21 cellular contexts compared by ENCODE assay signal in genomic region chr4:123411514-123411913, GRCh38. TPM values are rescaled to one million over a fixed set of nuclear protein-coding genes. Genes with fewer than 3 reads are reported as not detected.
A peak's percentile ranks its signal among the peaks of the same experiment; 100 is the strongest.
DNase-seq lines count a peak whose midpoint lies in the region; ATAC-seq and TF ChIP-seq lines count a peak whose summit lies in the region.
"Had no signal": no experiment of that assay in that cellular context is flagged by ENCODE, and none has a peak within 500 bp of the region (broad histone marks: within the 10 kb centered on the region; RNA-seq: fewer than 3 reads in every experiment).

No MANE protein-coding gene starts in this region.

- POLR2A ChIA-PET in activated CD4-positive, alpha-beta memory T cell treated with anti-CD3 and anti-CD28 coated beads, Interleukin-2, amount 10 ng/mL, durations not matched to agents 7 days and 5 days (lab: Charles Lee), result interaction anchor here (1.3 to 1.6 kb wide), 2 partner anchors 12 to 14 kb away, joined by 4 to 10 read pairs; no protein-coding TSS in a partner anchor
- POLR2A ChIA-PET in activated CD4-positive, alpha-beta memory T cell treated with anti-CD3 and anti-CD28 coated beads for 36 hours (lab: Charles Lee), result no interaction called here

- no peaks in the 10 kb centered on the region for H3K36me3 Mint-ChIP-seq in activated CD4-positive, alpha-beta memory T cell treated with anti-CD3 and anti-CD28 coated beads, Interleukin-2, amount 10 ng/mL, durations not matched to agents 7 days and 5 days (ENCODE audit: low read depth)
- H3K36me3 Mint-ChIP-seq in activated CD4-positive, alpha-beta memory T cell treated with anti-CD3 and anti-CD28 coated beads for 36 hours, result no peaks in the 10 kb centered on the region
- peaks cover 6% of the 10 kb centered on the region for H3K36me3 Mint-ChIP-seq in activated naive CD8-positive, alpha-beta T cell treated with anti-CD3 and anti-CD28 coated beads, Interleukin-2, amount 50 U/mL, for 24 hours (ENCODE audit: low read depth)

- no peak for TF ChIP-seq POLR2A in testis (IDR thresholded peaks at IDR 0.05)

- no peaks in the 10 kb centered on the region for H3K9me3 ChIP-seq in Loucy (ENCODE audit: insufficient read depth, low read depth, low read length)
- H3K9me3 ChIP-seq in testis, result no peaks in the 10 kb centered on the region
- H3K9me3 ChIP-seq: body of pancreas, lower lobe of right lung had no signal

- H3K27me3 Mint-ChIP-seq in activated CD4-positive, alpha-beta memory T cell treated with anti-CD3 and anti-CD28 coated beads, Interleukin-2, amount 10 ng/mL, durations not matched to agents 7 days and 5 days, result no peaks in the 10 kb centered on the region
- H3K27me3 Mint-ChIP-seq in activated CD4-positive, alpha-beta memory T cell treated with anti-CD3 and anti-CD28 coated beads for 36 hours, result no peaks in the 10 kb centered on the region
- no peaks in the 10 kb centered on the region for H3K27me3 Mint-ChIP-seq in activated naive CD8-positive, alpha-beta T cell treated with anti-CD3 and anti-CD28 coated beads, Interleukin-2, amount 50 U/mL, for 24 hours
- no peaks in the 10 kb centered on the region for H3K27me3 Mint-ChIP-seq in stimulated activated naive CD8-positive, alpha-beta T cell treated with anti-CD3 and anti-CD28 coated beads, Interleukin-15, amount 100 ng/mL, for 72 hours

- H3K36me3 ChIP-seq in Loucy (ENCODE audit: insufficient read depth, low read length), result no peaks in the 10 kb centered on the region
- H3K36me3 ChIP-seq in testis (ENCODE audit: low read depth, missing control alignments), result no peaks in the 10 kb centered on the region
- H3K36me3 ChIP-seq: lower lobe of right lung had no signal

- H3K4me3 Mint-ChIP-seq in activated CD4-positive, alpha-beta memory T cell treated with anti-CD3 and anti-CD28 coated beads, Interleukin-2, amount 10 ng/mL, durations not matched to agents 7 days and 5 days, result no peak overlapping the region
- H3K4me3 Mint-ChIP-seq in activated CD4-positive, alpha-beta memory T cell treated with anti-CD3 and anti-CD28 coated beads for 36 hours, result no peak overlapping the region
- peak overlapping the region; percentile 44 for H3K4me3 Mint-ChIP-seq in activated naive CD8-positive, alpha-beta T cell treated with anti-CD3 and anti-CD28 coated beads, Interleukin-2, amount 50 U/mL, for 24 hours
- peak overlapping the region; percentile 21 to 63 for H3K4me3 Mint-ChIP-seq in stimulated activated naive CD8-positive, alpha-beta T cell treated with anti-CD3 and anti-CD28 coated beads, Interleukin-15, amount 100 ng/mL, for 72 hours
- H3K4me3 Mint-ChIP-seq: T-helper 17 cell had no signal

- intact Hi-C loops in activated CD4-positive, alpha-beta memory T cell treated with anti-CD3 and anti-CD28 coated beads for 36 hours (cut with micrococcal nuclease), result no loop called here
- intact Hi-C loops in testis (cut with DNase I; ENCODE audit: low total_unique reads), result no loop called here

- H3K4me3 ChIP-seq in Loucy (ENCODE audit: low read length, poor library complexity, severe bottlenecking) (no peak overlapping the region), testis (no peak overlapping the region)
- H3K4me3 ChIP-seq: body of pancreas, lower lobe of right lung had no signal

- H3K4me1 ChIP-seq in Loucy (ENCODE audit: insufficient read depth, low read length, poor library complexity, severe bottlenecking) (peaks cover 60% of the 10 kb centered on the region), testis (peaks cover 19% of the 10 kb centered on the region)

- H3K9ac ChIP-seq in Loucy (ENCODE audit: low read depth, low read length, poor library complexity, severe bottlenecking), result no peak overlapping the region

- no peak for ATAC-seq in activated naive CD8-positive, alpha-beta T cell treated with anti-CD3 and anti-CD28 coated beads, Interleukin-2, amount 50 U/mL, for 24 hours
- ATAC-seq in stimulated activated naive CD8-positive, alpha-beta T cell treated with anti-CD3 and anti-CD28 coated beads, Interleukin-15, amount 100 ng/mL, for 72 hours, result no peak
- ATAC-seq: body of pancreas, PC-3, right cardiac atrium, T-helper 17 cell had no signal

- peaks cover 9% of the 10 kb centered on the region for H3F3A ChIP-seq in Loucy (ENCODE audit: low read depth)

- H3K9me2 ChIP-seq in Loucy (replicated peaks; ENCODE audit: low read depth, low read length), result no peaks in the 10 kb centered on the region

- CTCF ChIA-PET in activated CD4-positive, alpha-beta memory T cell treated with anti-CD3 and anti-CD28 coated beads, Interleukin-2, amount 10 ng/mL, durations not matched to agents 7 days and 5 days (lab: Charles Lee), result interaction anchor here (1.2 to 1.5 kb wide), 2 partner anchors 12 kb away, joined by 3 read pairs; no protein-coding TSS in a partner anchor
- CTCF ChIA-PET in activated CD4-positive, alpha-beta memory T cell treated with anti-CD3 and anti-CD28 coated beads for 36 hours (lab: Charles Lee), result no interaction called here

- WGBS in testis, 2 donors, result 69 to 86% methylated on average over 5 of the region's 5 CpGs

- no peak overlapping the region for H2AFZ ChIP-seq in Loucy (ENCODE audit: low read length)

- H3K9me3 Mint-ChIP-seq in activated CD4-positive, alpha-beta memory T cell treated with anti-CD3 and anti-CD28 coated beads, Interleukin-2, amount 10 ng/mL, durations not matched to agents 7 days and 5 days, result no peaks in the 10 kb centered on the region
- H3K9me3 Mint-ChIP-seq in activated CD4-positive, alpha-beta memory T cell treated with anti-CD3 and anti-CD28 coated beads for 36 hours, result no peaks in the 10 kb centered on the region
- H3K9me3 Mint-ChIP-seq in activated naive CD8-positive, alpha-beta T cell treated with anti-CD3 and anti-CD28 coated beads, Interleukin-2, amount 50 U/mL, for 24 hours, result no peaks in the 10 kb centered on the region
- no peaks in the 10 kb centered on the region for H3K9me3 Mint-ChIP-seq in stimulated activated naive CD8-positive, alpha-beta T cell treated with anti-CD3 and anti-CD28 coated beads, Interleukin-15, amount 100 ng/mL, for 72 hours

- peak overlapping the region; percentile 85 for H3K27ac Mint-ChIP-seq in activated CD4-positive, alpha-beta memory T cell treated with anti-CD3 and anti-CD28 coated beads, Interleukin-2, amount 10 ng/mL, durations not matched to agents 7 days and 5 days
- no peak overlapping the region for H3K27ac Mint-ChIP-seq in activated CD4-positive, alpha-beta memory T cell treated with anti-CD3 and anti-CD28 coated beads for 36 hours
- peak overlapping the region; percentile 88 for H3K27ac Mint-ChIP-seq in activated naive CD8-positive, alpha-beta T cell treated with anti-CD3 and anti-CD28 coated beads, Interleukin-2, amount 50 U/mL, for 24 hours
- peak overlapping the region in 1 of 2 donors; percentile 43 for H3K27ac Mint-ChIP-seq in stimulated activated naive CD8-positive, alpha-beta T cell treated with anti-CD3 and anti-CD28 coated beads, Interleukin-15, amount 100 ng/mL, for 72 hours
- H3K27ac Mint-ChIP-seq: T-helper 17 cell had no signal

- H3K4me2 ChIP-seq in Loucy (ENCODE audit: low read depth, low read length, poor library complexity, severe bottlenecking), result peak overlapping the region; percentile 38

- peaks cover 39% of the 10 kb centered on the region for H3K4me1 Mint-ChIP-seq in activated CD4-positive, alpha-beta memory T cell treated with anti-CD3 and anti-CD28 coated beads, Interleukin-2, amount 10 ng/mL, durations not matched to agents 7 days and 5 days
- H3K4me1 Mint-ChIP-seq in activated CD4-positive, alpha-beta memory T cell treated with anti-CD3 and anti-CD28 coated beads for 36 hours (ENCODE audit: low read depth), result peaks cover 24% of the 10 kb centered on the region
- H3K4me1 Mint-ChIP-seq in activated naive CD8-positive, alpha-beta T cell treated with anti-CD3 and anti-CD28 coated beads, Interleukin-2, amount 50 U/mL, for 24 hours, result peaks cover 53% of the 10 kb centered on the region
- H3K4me1 Mint-ChIP-seq in stimulated activated naive CD8-positive, alpha-beta T cell treated with anti-CD3 and anti-CD28 coated beads, Interleukin-15, amount 100 ng/mL, for 72 hours, result peaks cover 54% of the 10 kb centered on the region

- TF ChIP-seq CTCF in Loucy (conservative IDR thresholded peaks at IDR 0.05; ENCODE audit: low read length), result no peak
- TF ChIP-seq CTCF in testis (IDR thresholded peaks at IDR 0.05), result no peak

- no peak for DNase-seq in activated CD4-positive, alpha-beta memory T cell treated with anti-CD3 and anti-CD28 coated beads, Interleukin-2, amount 10 ng/mL, durations not matched to agents 7 days and 5 days
- no peak for DNase-seq in activated CD4-positive, alpha-beta memory T cell treated with anti-CD3 and anti-CD28 coated beads for 36 hours
- DNase-seq in activated naive CD8-positive, alpha-beta T cell treated with anti-CD3 and anti-CD28 coated beads, Interleukin-2, amount 50 U/mL, for 24 hours, result no peak
- no peak for DNase-seq in stimulated activated naive CD8-positive, alpha-beta T cell treated with anti-CD3 and anti-CD28 coated beads, Interleukin-15, amount 100 ng/mL, for 72 hours
- DNase-seq in anterior cingulate cortex (lab: John Stamatoyannopoulos, UW), result no peak
- DNase-seq in amniotic stem cell (lab: John Stamatoyannopoulos, UW), result no peak
- DNase-seq in testis, result no peak
- DNase-seq: body of pancreas; DMS153; GF-D8; GOT3; hippocampal formation; KG1; lower lobe of right lung; NCI-H748 treated with DMSO at 0.1 percent for 48 hours; right cardiac atrium; stimulated activated naive CD4-positive, alpha-beta T cell treated with Interleukin-2 at 50 U/mL for 16 hours; T-helper 17 cell had no signal

- peaks cover 13% of the 10 kb centered on the region for H4K20me1 ChIP-seq in Loucy (ENCODE audit: insufficient read depth, low read length, poor library complexity, severe bottlenecking)

- H3K27me3 ChIP-seq in Loucy (ENCODE audit: insufficient read depth, low read length, poor library complexity, severe bottlenecking) (no peaks in the 10 kb centered on the region), testis (no peaks in the 10 kb centered on the region)
- H3K27me3 ChIP-seq: body of pancreas had no signal

- H3K79me2 ChIP-seq in Loucy (ENCODE audit: insufficient read depth, low read length), result peaks cover 33% of the 10 kb centered on the region

- H3K27ac ChIP-seq in testis, result peak overlapping the region in 1 of 2 donors; percentile 48
- H3K27ac ChIP-seq: C4-2B, lower lobe of right lung had no signal

RNA-seq across cellular contexts. Expression of gene SPRY1, which starts 14.9 kb away (rescaled TPM):
- 10 to 100 TPM; 16.5 to 18.5 TPM for total RNA-seq in activated CD4-positive, alpha-beta memory T cell treated with anti-CD3 and anti-CD28 coated beads, Interleukin-2, amount 10 ng/mL, durations not matched to agents 7 days and 5 days
- 10 to 100 TPM; 11.1 to 14.0 TPM for total RNA-seq in activated CD4-positive, alpha-beta memory T cell treated with anti-CD3 and anti-CD28 coated beads for 36 hours
- total RNA-seq in testis, result 10 to 100 TPM; 36.0 to 52.0 TPM
- polyA plus RNA-seq in testis (ENCODE audit: insufficient read depth, low read depth, low replicate concordance), result 30.2 TPM

Comparison
In these comparisons a context has a peak if more than half of its experiments do, and no peak if none do; other contexts are left out.
1. H3K4me3 Mint-ChIP-seq: peak in activated naive CD8-positive, alpha-beta T cell treated with anti-CD3 and anti-CD28 coated beads, Interleukin-2, amount 50 U/mL, for 24 hours (single experiment) and stimulated activated naive CD8-positive, alpha-beta T cell treated with anti-CD3 and anti-CD28 coated beads, Interleukin-15, amount 100 ng/mL, for 72 hours (2 of 2); none in activated CD4-positive, alpha-beta memory T cell treated with anti-CD3 and anti-CD28 coated beads, Interleukin-2, amount 10 ng/mL, durations not matched to agents 7 days and 5 days (single experiment) and activated CD4-positive, alpha-beta memory T cell treated with anti-CD3 and anti-CD28 coated beads for 36 hours (single experiment).